ENCODE assay signal across 1 cellular context in genomic region chr11:61972112-61972795, GRCh38.
TF ChIP-seq lines count a peak whose summit lies in the region.

No MANE protein-coding gene starts in this region.

TF ChIP-seq in HepG2, 621 proteins besides CTCF, POLR2A, EP300 and RAD21 (continued from another document and continues in another):
- TF ChIP-seq AKNA (CRISPR knock-in tag; IDR thresholded peaks at IDR 0.05; ENCODE audit: borderline replicate concordance) (0 out of 2 replicates have a peak, but pooled peaks have one; percentile 16), ZNF274 (CRISPR knock-in tag; IDR thresholded peaks at IDR 0.05) (no peak), MAZ (IDR thresholded peaks at IDR 0.05; ENCODE audit: borderline replicate concordance, low read depth, low read length) (no peak; the same call in 1 of the 2 replicates), MAZ (CRISPR knock-in tag; IDR thresholded peaks at IDR 0.05; ENCODE audit: low read depth) (no peak), SALL2 (CRISPR knock-in tag; IDR thresholded peaks at IDR 0.05) (no peak), TAF1 (CRISPR knock-in tag; IDR thresholded peaks at IDR 0.05) (no peak), KLF12 (CRISPR knock-in tag; IDR thresholded peaks at IDR 0.05; ENCODE audit: borderline replicate concordance) (peak; percentile 17; the same call in 1 of the 2 replicates), SMAD9 (CRISPR knock-in tag; IDR thresholded peaks at IDR 0.05) (0 out of 2 replicates have a peak, but pooled peaks have one; percentile 35), ZNF83 (CRISPR knock-in tag; IDR thresholded peaks at IDR 0.05; ENCODE audit: borderline replicate concordance) (no peak), ZNF674 (CRISPR knock-in tag; IDR thresholded peaks at IDR 0.05; ENCODE audit: low read depth) (no peak), PITX1 (CRISPR knock-in tag; IDR thresholded peaks at IDR 0.05) (no peak), ZNF563 (CRISPR knock-in tag; IDR thresholded peaks at IDR 0.05) (0 out of 2 replicates have a peak, but pooled peaks have one; percentile 2), SIN3B (IDR thresholded peaks at IDR 0.05; ENCODE audit: low read length) (no peak), ZNF335 (CRISPR knock-in tag; IDR thresholded peaks at IDR 0.05) (peak; percentile 31; the same call in 1 of the 2 replicates), GMEB2 (CRISPR knock-in tag; IDR thresholded peaks at IDR 0.05; ENCODE audit: low read depth) (no peak), ZNF572 (CRISPR knock-in tag; IDR thresholded peaks at IDR 0.05) (no peak), PPARG (CRISPR knock-in tag; conservative IDR thresholded peaks at IDR 0.05) (0 out of 2 replicates have a peak, but pooled peaks have one; percentile 49), CSRNP2 (CRISPR knock-in tag; conservative IDR thresholded peaks at IDR 0.05; ENCODE audit: low read depth) (no peak), ZNF296 (CRISPR knock-in tag; conservative IDR thresholded peaks at IDR 0.05) (no peak), ZNF691 (CRISPR knock-in tag; IDR thresholded peaks at IDR 0.05; ENCODE audit: borderline replicate concordance, low read depth) (no peak), ETV6 (CRISPR knock-in tag; conservative IDR thresholded peaks at IDR 0.05) (no peak), ZFP36 (IDR thresholded peaks at IDR 0.05; ENCODE audit: borderline replicate concordance, low read depth, low read length, partially characterized antibody) (no peak), MYC (CRISPR knock-in tag; IDR thresholded peaks at IDR 0.05; ENCODE audit: borderline replicate concordance) (peak; percentile 12; the same call in 1 of the 2 replicates), ZFY (CRISPR knock-in tag; IDR thresholded peaks at IDR 0.05) (no peak), TGIF2 (CRISPR knock-in tag; IDR thresholded peaks at IDR 0.05) (peak; percentile 2; the same call in 1 of the 2 replicates), TEAD3 (CRISPR knock-in tag; optimal IDR thresholded peaks at IDR 0.05; ENCODE audit: borderline replicate concordance) (no peak), RBFOX2 (IDR thresholded peaks at IDR 0.05; ENCODE audit: low read depth, low read length) (no peak; the same call in 1 of the 2 replicates), RARA (CRISPR knock-in tag; IDR thresholded peaks at IDR 0.05) (peak; percentile 32), BORCS8-MEF2B (CRISPR knock-in tag; IDR thresholded peaks at IDR 0.05) (0 out of 2 replicates have a peak, but pooled peaks have one; percentile 21), ZNF317 (CRISPR knock-in tag; IDR thresholded peaks at IDR 0.05) (peak; percentile 75), ZNF101 (CRISPR knock-in tag; IDR thresholded peaks at IDR 0.05; ENCODE audit: borderline replicate concordance, low read depth) (0 out of 2 replicates have a peak, but pooled peaks have one; percentile 6), NR3C1 (CRISPR knock-in tag; IDR thresholded peaks at IDR 0.05) (no peak), ZNF607 (CRISPR knock-in tag; IDR thresholded peaks at IDR 0.05; ENCODE audit: borderline replicate concordance) (no peak), ZNF432 (CRISPR knock-in tag; IDR thresholded peaks at IDR 0.05; ENCODE audit: borderline replicate concordance) (no peak), NONO (IDR thresholded peaks at IDR 0.05) (no peak), NONO (CRISPR knock-in tag; conservative IDR thresholded peaks at IDR 0.05) (peak; percentile 50; the same call in 1 of the 2 replicates), ZNF713 (CRISPR knock-in tag; IDR thresholded peaks at IDR 0.05) (no peak), ZBTB20 (CRISPR knock-in tag; IDR thresholded peaks at IDR 0.05; ENCODE audit: borderline replicate concordance, low read depth) (peak; percentile 36; the same call in 1 of the 2 replicates), ZKSCAN1 (IDR thresholded peaks at IDR 0.05; ENCODE audit: low read length) (no peak), ERF (CRISPR knock-in tag; IDR thresholded peaks at IDR 0.05) (peak; percentile 51), THYN1 (CRISPR knock-in tag; IDR thresholded peaks at IDR 0.05; ENCODE audit: borderline replicate concordance, low read depth) (no peak), ZNF746 (CRISPR knock-in tag; IDR thresholded peaks at IDR 0.05) (peak; percentile 100), PAXIP1 (CRISPR knock-in tag; conservative IDR thresholded peaks at IDR 0.05) (peak; percentile 93), MXI1 (IDR thresholded peaks at IDR 0.05; ENCODE audit: borderline replicate concordance, low read depth, low read length) (0 out of 3 replicates have a peak, but pooled peaks have one; percentile 5), THAP11 (CRISPR knock-in tag; IDR thresholded peaks at IDR 0.05) (peak; percentile 48; the same call in 1 of the 2 replicates), ZNF142 (CRISPR knock-in tag; IDR thresholded peaks at IDR 0.05) (peak; percentile 41; the same call in 1 of the 2 replicates), IRF1 (CRISPR knock-in tag; IDR thresholded peaks at IDR 0.05; ENCODE audit: low read depth) (no peak), RXRB (CRISPR knock-in tag; IDR thresholded peaks at IDR 0.05; ENCODE audit: borderline replicate concordance) (0 out of 2 replicates have a peak, but pooled peaks have one; percentile 3), MIER2 (CRISPR knock-in tag; IDR thresholded peaks at IDR 0.05) (no peak)
